Comparison of ENCODE assay signal across 1 cellular context in genomic region chr10:87915989-87916388, GRCh38.
TF ChIP-seq lines count a peak whose summit lies in the region.

No MANE protein-coding gene starts in this region.

TF ChIP-seq in K562, 482 proteins besides CTCF, POLR2A, EP300 and RAD21 (continued from another document):
- TF ChIP-seq SREBF2 (CRISPR knock-in tag; IDR thresholded peaks at IDR 0.05), result no peak
- TF ChIP-seq RBM34 (IDR thresholded peaks at IDR 0.05; ENCODE audit: borderline replicate concordance, insufficient read depth, low read length), result no peak
- no peak for TF ChIP-seq BRD9 (IDR thresholded peaks at IDR 0.05; ENCODE audit: low read depth, partially characterized antibody)
- TF ChIP-seq E2F6 (IDR thresholded peaks at IDR 0.05; ENCODE audit: borderline replicate concordance in 1 of 2, extremely low read depth in 1 of 2, insufficient read depth in 1 of 2, insufficient read length in 1 of 2, low read depth in 1 of 2, low read length in 1 of 2, poor library complexity in 1 of 2, severe bottlenecking in 1 of 2), result no peak
- TF ChIP-seq ELF2 (CRISPR knock-in tag; IDR thresholded peaks at IDR 0.05), result no peak
- TF ChIP-seq, protein P1, sequence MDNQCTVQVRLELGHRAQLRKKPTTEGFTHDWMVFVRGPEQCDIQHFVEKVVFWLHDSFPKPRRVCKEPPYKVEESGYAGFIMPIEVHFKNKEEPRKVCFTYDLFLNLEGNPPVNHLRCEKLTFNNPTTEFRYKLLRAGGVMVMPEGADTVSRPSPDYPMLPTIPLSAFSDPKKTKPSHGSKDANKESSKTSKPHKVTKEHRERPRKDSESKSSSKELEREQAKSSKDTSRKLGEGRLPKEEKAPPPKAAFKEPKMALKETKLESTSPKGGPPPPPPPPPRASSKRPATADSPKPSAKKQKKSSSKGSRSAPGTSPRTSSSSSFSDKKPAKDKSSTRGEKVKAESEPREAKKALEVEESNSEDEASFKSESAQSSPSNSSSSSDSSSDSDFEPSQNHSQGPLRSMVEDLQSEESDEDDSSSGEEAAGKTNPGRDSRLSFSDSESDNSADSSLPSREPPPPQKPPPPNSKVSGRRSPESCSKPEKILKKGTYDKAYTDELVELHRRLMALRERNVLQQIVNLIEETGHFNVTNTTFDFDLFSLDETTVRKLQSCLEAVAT (IDR thresholded peaks at IDR 0.05), result no peak
- no peak for TF ChIP-seq U2AF1 (optimal IDR thresholded peaks at IDR 0.05; ENCODE audit: low read depth, low read length)
- no peak for TF ChIP-seq PHF8 (IDR thresholded peaks at IDR 0.05; ENCODE audit: borderline replicate concordance, low read length)
- TF ChIP-seq ZNF445 (CRISPR knock-in tag; IDR thresholded peaks at IDR 0.05; ENCODE audit: low read depth), result no peak
- no peak for TF ChIP-seq BACH1 (tag; IDR thresholded peaks at IDR 0.05)
- TF ChIP-seq SRSF9 (IDR thresholded peaks at IDR 0.05; ENCODE audit: borderline replicate concordance, low read depth, low read length), result no peak
- no peak for TF ChIP-seq HOMEZ (CRISPR knock-in tag; IDR thresholded peaks at IDR 0.05)
